8 cellular contexts compared by ENCODE assay signal in the genomic region with DNA sequence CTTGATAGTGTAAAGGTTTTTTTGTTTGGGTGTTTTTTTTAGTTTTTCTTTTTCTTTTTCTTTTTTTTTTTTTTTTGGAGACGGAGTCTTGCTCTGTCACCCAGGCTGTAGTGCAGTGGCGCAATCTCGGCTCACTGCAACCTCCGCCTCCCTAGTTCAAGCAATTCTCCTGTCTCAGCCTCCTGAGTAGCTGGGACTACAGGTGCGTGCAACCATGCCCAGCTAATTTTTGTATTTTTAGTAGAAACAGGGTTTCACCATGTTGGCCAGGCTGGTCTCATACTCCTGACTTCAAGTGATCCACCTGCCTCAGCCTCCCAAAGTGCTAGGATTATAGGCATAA. TPM values are rescaled to one million over a fixed set of nuclear protein-coding genes. Genes with fewer than 3 reads are reported as not detected.
"Had no signal": no experiment of that assay in that cellular context is flagged by ENCODE, and none has a peak within 500 bp of the region (broad histone marks: within the 10 kb centered on the region; RNA-seq: fewer than 3 reads in every experiment).

No MANE protein-coding gene starts in this region.

RNA-seq across cellular contexts. Expression of a gene that starts 3.1 kb away (rescaled TPM):
- total RNA-seq: LHCN-M2, MCF 10A, NCI-H460, PC-9, Right ventricle myocardium inferior, RPMI7951, SJCRH30, SK-MEL-5 had no signal

RNA-seq across cellular contexts. Expression of a gene that starts 15.5 kb away (rescaled TPM):
- total RNA-seq: LHCN-M2, MCF 10A, NCI-H460, PC-9, Right ventricle myocardium inferior, RPMI7951, SJCRH30 had no signal
